Comparison of ENCODE assay signal across 18 cellular contexts in genomic region chr11:29564501-29564900, GRCh38.
"Had no signal": no experiment of that assay in that cellular context is flagged by ENCODE, and none has a peak within 500 bp of the region (broad histone marks: within the 10 kb centered on the region; RNA-seq: fewer than 3 reads in every experiment).

No MANE protein-coding gene starts in this region.

- DNase-seq: kidney glomerular epithelial cell; left cardiac atrium; left lung; lower lobe of right lung; mammary epithelial cell; mesenchymal stem cell; naive thymus-derived CD8-positive, alpha-beta T cell; occipital lobe; right lobe of liver; stimulated activated CD4-positive, alpha-beta T cell treated with anti-CD3 and anti-CD28 coated beads, Interleukin-1b, Interleukin-23, amount 100 ng/mL, for 48 hours; stimulated activated CD4-positive, alpha-beta T cell treated with anti-CD3 and anti-CD28 coated beads, Interleukin-2, amount 100 ng/mL, for 48 hours; stimulated activated CD4-positive, alpha-beta T cell treated with anti-CD3 and anti-CD28 coated beads, Interleukin-4, amount 100 ng/mL, for 4 hours; stimulated activated CD8-positive, alpha-beta memory T cell treated with anti-CD3 and anti-CD28 coated beads, Interleukin-4, amount 100 ng/mL, for 48 hours; stimulated activated naive CD4-positive, alpha-beta T cell treated with Interleukin-2 at 50 U/mL for 16 hours; stimulated activated naive CD8-positive, alpha-beta T cell treated with anti-CD3 and anti-CD28 coated beads, Interleukin-15, amount 100 ng/mL, for 72 hours; substantia nigra; uterus had no signal

- ATAC-seq: left cardiac atrium; left lung; lower lobe of right lung; naive thymus-derived CD8-positive, alpha-beta T cell; right lobe of liver; stimulated activated memory B cell treated with anti-CD40 and anti-IgM and Interleukin-4, amounts not matched to agents 10 μg/mL and 1 μg/mL and 100 μg/mL, for 72 hours; stimulated activated naive CD8-positive, alpha-beta T cell treated with anti-CD3 and anti-CD28 coated beads, Interleukin-15, amount 100 ng/mL, for 72 hours had no signal
